10 cellular contexts compared by ENCODE assay signal in genomic region chrX:108036298-108036973, GRCh38. TPM values are rescaled to one million over a fixed set of nuclear protein-coding genes. Genes with fewer than 3 reads are reported as not detected.
A peak's percentile ranks its signal among the peaks of the same experiment; 100 is the strongest.
DNase-seq lines count a peak whose midpoint lies in the region; ATAC-seq, FAIRE-seq and TF ChIP-seq lines count a peak whose summit lies in the region.
"Had no signal": no experiment of that assay in that cellular context is flagged by ENCODE, and none has a peak within 500 bp of the region (broad histone marks: within the 10 kb centered on the region; RNA-seq: fewer than 3 reads in every experiment).

No MANE protein-coding gene starts in this region.

- H3K4me2 ChIP-seq in PC-3 (ENCODE audit: low read length), result peak overlapping the region; percentile 70

- TF ChIP-seq CTCF in PC-3 (conservative IDR thresholded peaks at IDR 0.05; ENCODE audit: low read depth, low read length) (no peak), fibroblast of the aortic adventitia (IDR thresholded peaks at IDR 0.05; ENCODE audit: insufficient read depth, low read length) (no peak), lower leg skin (IDR thresholded peaks at IDR 0.05) (no peak)

- TF ChIP-seq POLR2A in lower leg skin (IDR thresholded peaks at IDR 0.05), result no peak

- POLR2A ChIA-PET in PC-3 (lab: Charles Lee; ENCODE audit: unreplicated experiment), result interaction anchor here (0.5 kb wide), 1 partner anchor 22 kb away, joined by 7 read pairs; no protein-coding TSS in a partner anchor

- DNase-seq in HK-2 (ENCODE audit: unreplicated experiment) (peak; percentile 7), PC-3 (peak; percentile 95), fibroblast of the aortic adventitia (ENCODE audit: low read depth) (peak; percentile 85), small intestine (peak; percentile 79), NCI-H526 (lab: John Stamatoyannopoulos, UW) (no peak), lower leg skin (ENCODE audit: low spot score in 2 of 2) (no peak)
- DNase-seq: erythroblast, Karpas-422 had no signal

- peak overlapping the region; percentile 81 for H3K9ac ChIP-seq in PC-3 (ENCODE audit: low read length)

- H3K9me2 ChIP-seq in PC-3 (replicated peaks; ENCODE audit: low read length), result no peaks in the 10 kb centered on the region

- H3K79me2 ChIP-seq in PC-3 (ENCODE audit: low read length), result no peaks in the 10 kb centered on the region

- H3K4me1 ChIP-seq in PC-3 (ENCODE audit: insufficient read depth, low read length) (peaks cover 53% of the 10 kb centered on the region), small intestine (ENCODE audit: control insufficient read depth in 2 of 2, insufficient read depth in 1 of 2, low read depth in 1 of 2, low read length in 1 of 2) (no peaks in the 10 kb centered on the region)

- H3K27ac ChIP-seq in PC-3 (ENCODE audit: low read length) (peak overlapping the region; percentile 98), small intestine (ENCODE audit: low read depth in 1 of 2, low read length in 1 of 2) (no peak overlapping the region)

- no peaks in the 10 kb centered on the region for H3K9me3 ChIP-seq in PC-3 (ENCODE audit: low read length)
- H3K9me3 ChIP-seq in small intestine (ENCODE audit: control insufficient read depth, low read depth), result no peaks in the 10 kb centered on the region

- no peak overlapping the region for H3K4me3 ChIP-seq in PC-3 (ENCODE audit: low read length)
- no peak overlapping the region for H3K4me3 ChIP-seq in fibroblast of the aortic adventitia (ENCODE audit: low read depth, low read length)
- no peak overlapping the region for H3K4me3 ChIP-seq in small intestine (ENCODE audit: low read depth in 1 of 2, low read length in 2 of 2)
- H3K4me3 ChIP-seq in lower leg skin (ENCODE audit: low read depth, poor library complexity, severe bottlenecking), result no peak overlapping the region

- no peaks in the 10 kb centered on the region for H3K36me3 ChIP-seq in PC-3 (ENCODE audit: low read depth, low read length)
- no peaks in the 10 kb centered on the region for H3K36me3 ChIP-seq in small intestine (ENCODE audit: control insufficient read depth in 2 of 2, insufficient read depth in 2 of 2, low read length in 2 of 2)

- no peaks in the 10 kb centered on the region for H3K27me3 ChIP-seq in PC-3 (ENCODE audit: low read length)
- no peaks in the 10 kb centered on the region for H3K27me3 ChIP-seq in small intestine (ENCODE audit: control insufficient read depth in 2 of 2, insufficient read depth in 2 of 2, low read length in 2 of 2)

- intact Hi-C loops in PC-3 (cut with micrococcal nuclease), result loop anchor here (1.0 to 2.0 kb wide), 2 partner anchors 14 to 35 kb away; no protein-coding TSS in a partner anchor
- intact Hi-C loops in lower leg skin (cut with DNase I; ENCODE audit: low total_unique reads), result no loop called here

- no peak for FAIRE-seq in small intestine (lab: Jason Lieb, UNC)

- CTCF ChIA-PET in PC-3 (lab: Charles Lee), result no interaction called here

- peaks cover 5% of the 10 kb centered on the region for H3F3A ChIP-seq in PC-3 (ENCODE audit: low read length, unreplicated experiment)

- no peaks in the 10 kb centered on the region for H4K20me1 ChIP-seq in PC-3 (ENCODE audit: low read length)

- peak; percentile 92 for ATAC-seq in PC-3
- no peak for ATAC-seq in HG03520 (IDR thresholded peaks at IDR 0.05; ENCODE audit: unreplicated experiment)

- peak overlapping the region; percentile 64 for H2AFZ ChIP-seq in PC-3 (ENCODE audit: low read length)

- WGBS in small intestine, 3 donors, result 53 to 74% (median 60%) methylated on average over 4 of the region's 4 CpGs
- 60 to 73% methylated on average over 4 of the region's 4 CpGs for WGBS in lower leg skin, 2 donors

- no TSS peak for BruUV-seq in PC-3 (replicated peaks; lab: Mats Ljungman, UMichigan)

RNA-seq across cellular contexts. Expression of gene VSIG1, which starts 8.4 kb away (rescaled TPM):
- total RNA-seq in PC-3 (2014; rRNA removed) (0.84 and 4.8 TPM in 2 replicates), fibroblast of the aortic adventitia (ENCODE audit: low replicate concordance) (0.09 TPM in 1 of 2 replicates, not detected in the other), lower leg skin (1 to 10 TPM in 2 of 4 donors, not detected in 2; 1.2 to 1.6 TPM)
- under 1 TPM in 2 of 3 donors, not detected in 1; 0.43 to 0.45 TPM for polyA plus RNA-seq in small intestine
- polyA plus RNA-seq: neural cell had no signal

RNA-seq across cellular contexts. Expression of gene TEX13B, which starts 54.3 kb away (rescaled TPM):
- not detected in 2 replicates for total RNA-seq in PC-3 (2014; rRNA removed)
- total RNA-seq in fibroblast of the aortic adventitia (ENCODE audit: low replicate concordance), result not detected in 2 replicates
- not detected for polyA plus RNA-seq in small intestine
- not detected for total RNA-seq in lower leg skin
- polyA plus RNA-seq: neural cell had no signal

RNA-seq across cellular contexts. Expression of gene PSMD10, which starts 54.9 kb away (rescaled TPM):
- total RNA-seq in PC-3 (2014; rRNA removed) (88.2 and 102 TPM in 2 replicates), fibroblast of the aortic adventitia (ENCODE audit: low replicate concordance) (57.5 and 80.8 TPM in 2 replicates), lower leg skin (10 to 100 TPM; 23.4 to 42.5 (median 36.0) TPM)
- polyA plus RNA-seq in small intestine, result 10 to 100 TPM; 27.3 to 51.2 (median 39.0) TPM

RNA-seq across cellular contexts. Expression of gene ATG4A, which starts 55.1 kb away (rescaled TPM):
- total RNA-seq in PC-3 (2014; rRNA removed), result 15.0 and 21.0 TPM in 2 replicates
- total RNA-seq in fibroblast of the aortic adventitia (ENCODE audit: low replicate concordance), result 12.7 and 14.8 TPM in 2 replicates
- 10 to 100 TPM; 12.2 to 32.2 (median 25.9) TPM for polyA plus RNA-seq in small intestine
- 1 to 10 TPM; 3.8 to 9.1 (median 6.5) TPM for total RNA-seq in lower leg skin

Comparison
In these comparisons a context has a peak if more than half of its experiments do, and no peak if none do; other contexts are left out.
1. DNase-seq: peak in HK-2 (single experiment), PC-3 (single experiment), fibroblast of the aortic adventitia (single experiment) and small intestine (single experiment); none in NCI-H526 (0 of 2) and lower leg skin (0 of 2).